9 cellular contexts compared by ENCODE assay signal in genomic region chr3:186571644-186572013, GRCh38. TPM values are rescaled to one million over a fixed set of nuclear protein-coding genes. Genes with fewer than 3 reads are reported as not detected.
DNase-seq lines count a peak whose midpoint lies in the region; ATAC-seq and TF ChIP-seq lines count a peak whose summit lies in the region.
"Had no signal": no experiment of that assay in that cellular context is flagged by ENCODE, and none has a peak within 500 bp of the region (broad histone marks: within the 10 kb centered on the region; RNA-seq: fewer than 3 reads in every experiment).

No MANE protein-coding gene starts in this region.

- peak overlapping the region; percentile 77 for H3K9ac ChIP-seq in OCI-LY1 (ENCODE audit: low read length)
- H3K9ac ChIP-seq in endodermal cell (ENCODE audit: extremely low read depth, low read length, poor library complexity, severe bottlenecking): peak overlapping the region; percentile 93

- 90% methylated on average over 2 of the region's 2 CpGs; no CpG with 5 or more reads in 1 of the 2 experiments for WGBS in endodermal cell (ENCODE audit: insufficient coverage in 1 of 2, insufficient read length in 1 of 2), 2 experiments
- WGBS in prostate gland: 75% methylated on average over 2 of the region's 2 CpGs

- peaks cover 13% of the 10 kb centered on the region for H3K4me1 Mint-ChIP-seq in endodermal cell

- H3K9me3 Mint-ChIP-seq in endodermal cell: no peaks in the 10 kb centered on the region

- H3K36me3 Mint-ChIP-seq in endodermal cell (ENCODE audit: low read depth): peaks cover 33% of the 10 kb centered on the region

- H3K27me3 ChIP-seq in OCI-LY1 (ENCODE audit: insufficient read depth, low read length) (no peaks in the 10 kb centered on the region), endodermal cell (ENCODE audit: control insufficient read depth, insufficient read depth, low read length, poor library complexity, severe bottlenecking) (no peaks in the 10 kb centered on the region), prostate gland (replicated peaks; ENCODE audit: insufficient read depth) (no peaks in the 10 kb centered on the region)
- H3K27me3 ChIP-seq: uterus had no signal

- ATAC-seq in GM19328 (IDR thresholded peaks at IDR 0.05; ENCODE audit: unreplicated experiment): no peak

- H3F3A ChIP-seq in OCI-LY1 (ENCODE audit: insufficient read depth, low read length): no peaks in the 10 kb centered on the region

- no peak for TF ChIP-seq POLR2A in prostate gland (IDR thresholded peaks at IDR 0.05)

- H2AFZ ChIP-seq in OCI-LY1 (ENCODE audit: low read length): no peak overlapping the region

- no peak for DNase-seq in endodermal cell
- DNase-seq in prostate gland (ENCODE audit: low spot score): no peak
- DNase-seq in T1000 (lab: John Stamatoyannopoulos, UW): no peak
- DNase-seq in GM03348 (ENCODE audit: low spot score): no peak
- no peak for DNase-seq in NCI-H226
- DNase-seq: uterus had no signal

- TF ChIP-seq CTCF in OCI-LY1 (IDR thresholded peaks at IDR 0.05; ENCODE audit: low read length) (no peak), endodermal cell (conservative IDR thresholded peaks at IDR 0.05) (no peak), prostate gland (IDR thresholded peaks at IDR 0.05) (no peak)

- H3K9me2 ChIP-seq in OCI-LY1 (ENCODE audit: low read depth, low read length): no peaks in the 10 kb centered on the region

- H3K4me2 ChIP-seq in OCI-LY1 (ENCODE audit: low read length): peak overlapping the region; percentile 79

- H3K4me1 ChIP-seq in OCI-LY1 (ENCODE audit: insufficient read depth, low read length, severe bottlenecking) (peaks cover 37% of the 10 kb centered on the region), endodermal cell (ENCODE audit: control insufficient read depth, insufficient read depth, low read length) (no peaks in the 10 kb centered on the region), prostate gland (replicated peaks) (peaks cover 3% of the 10 kb centered on the region)

- no peaks in the 10 kb centered on the region for H3K27me3 Mint-ChIP-seq in endodermal cell (ENCODE audit: insufficient read depth)

- H3K27ac ChIP-seq in OCI-LY1 (ENCODE audit: low read depth, low read length, poor library complexity, severe bottlenecking): peak overlapping the region; percentile 20
- H3K27ac ChIP-seq in endodermal cell (ENCODE audit: low read depth, low read length): no peak overlapping the region
- no peak overlapping the region for H3K27ac ChIP-seq in prostate gland

- peaks cover 23% of the 10 kb centered on the region for H3K79me2 ChIP-seq in OCI-LY1 (ENCODE audit: insufficient read depth, low read length)

- H3K9me3 ChIP-seq in OCI-LY1 (ENCODE audit: low read length) (no peaks in the 10 kb centered on the region), endodermal cell (ENCODE audit: control insufficient read depth, low read length) (no peaks in the 10 kb centered on the region), prostate gland (no peaks in the 10 kb centered on the region)
- H3K9me3 ChIP-seq: uterus had no signal

- intact Hi-C loops in prostate gland (cut with DNase I): loop anchor here (10.0 kb wide), 1 partner anchor 213 kb away; the partner anchor contains the start of gene EIF4A2

- no peaks in the 10 kb centered on the region for H4K20me1 ChIP-seq in OCI-LY1 (ENCODE audit: insufficient read depth, low read length)

- H3K4me3 ChIP-seq in GM08714 (ENCODE audit: low read length) (peak overlapping the region; percentile 88), OCI-LY1 (ENCODE audit: low read depth, low read length, poor library complexity, severe bottlenecking) (peak overlapping the region; percentile 71), endodermal cell (ENCODE audit: low read length) (peak overlapping the region; percentile 99), prostate gland (peak overlapping the region; percentile 59 to 76)

- peak overlapping the region; percentile 89 for H3K4me3 Mint-ChIP-seq in endodermal cell

- peak overlapping the region; percentile 97 for H3K27ac Mint-ChIP-seq in endodermal cell

- peaks cover 49% of the 10 kb centered on the region for H3K36me3 ChIP-seq in OCI-LY1 (ENCODE audit: insufficient read depth, low read length)
- peaks cover 49% of the 10 kb centered on the region for H3K36me3 ChIP-seq in endodermal cell (ENCODE audit: control insufficient read depth, insufficient read depth, low read length)
- H3K36me3 ChIP-seq in prostate gland: peaks cover 0 to 8% of the 10 kb centered on the region in 2 donors
- H3K36me3 ChIP-seq: uterus had no signal

RNA-seq across cellular contexts. Expression of gene DNAJB11, which starts 1.1 kb away (rescaled TPM):
- total RNA-seq in endodermal cell: 10 to 100 TPM; 59.8 to 81.5 TPM
- polyA plus RNA-seq in endodermal cell (2013, experiment 1 of 2): 76.4 TPM
- polyA plus RNA-seq in endodermal cell (2013, experiment 2 of 2): 68.8 TPM
- total RNA-seq in prostate gland: 10 to 100 TPM; 34.9 to 42.5 TPM

RNA-seq across cellular contexts. Expression of gene TBCCD1, which starts 4.5 kb away (rescaled TPM):
- 10 to 100 TPM; 11.9 to 14.0 TPM for total RNA-seq in endodermal cell
- 18.8 TPM for polyA plus RNA-seq in endodermal cell (2013, experiment 1 of 2)
- polyA plus RNA-seq in endodermal cell (2013, experiment 2 of 2): 20.2 TPM
- total RNA-seq in prostate gland: 10 to 100 TPM; 10.4 to 26.0 TPM

RNA-seq across cellular contexts. Expression of gene CRYGS, which starts 27.4 kb away (rescaled TPM):
- total RNA-seq in endodermal cell (1 to 10 TPM; 2.0 to 2.4 TPM), prostate gland (1 to 10 TPM; 1.0 to 1.1 TPM)
- polyA plus RNA-seq in endodermal cell (2013, experiment 1 of 2): 2.9 TPM
- 2.7 TPM for polyA plus RNA-seq in endodermal cell (2013, experiment 2 of 2)

RNA-seq across cellular contexts. Expression of gene AHSG, which starts 41.2 kb away (rescaled TPM):
- not detected for total RNA-seq in endodermal cell
- polyA plus RNA-seq in endodermal cell (2013, experiment 1 of 2): 0.25 TPM
- polyA plus RNA-seq in endodermal cell (2013, experiment 2 of 2): 0.33 TPM
- total RNA-seq in prostate gland: not detected
- total RNA-seq: uterus had no signal
